ENCODE assay signal across 1 cellular context in genomic region chr5:180080670-180081280, GRCh38.
TF ChIP-seq lines count a peak whose summit lies in the region.

No MANE protein-coding gene starts in this region.

TF ChIP-seq in GM23338, 12 proteins besides CTCF, POLR2A, EP300 and RAD21 (continued from another document):
- TF ChIP-seq, protein P1, sequence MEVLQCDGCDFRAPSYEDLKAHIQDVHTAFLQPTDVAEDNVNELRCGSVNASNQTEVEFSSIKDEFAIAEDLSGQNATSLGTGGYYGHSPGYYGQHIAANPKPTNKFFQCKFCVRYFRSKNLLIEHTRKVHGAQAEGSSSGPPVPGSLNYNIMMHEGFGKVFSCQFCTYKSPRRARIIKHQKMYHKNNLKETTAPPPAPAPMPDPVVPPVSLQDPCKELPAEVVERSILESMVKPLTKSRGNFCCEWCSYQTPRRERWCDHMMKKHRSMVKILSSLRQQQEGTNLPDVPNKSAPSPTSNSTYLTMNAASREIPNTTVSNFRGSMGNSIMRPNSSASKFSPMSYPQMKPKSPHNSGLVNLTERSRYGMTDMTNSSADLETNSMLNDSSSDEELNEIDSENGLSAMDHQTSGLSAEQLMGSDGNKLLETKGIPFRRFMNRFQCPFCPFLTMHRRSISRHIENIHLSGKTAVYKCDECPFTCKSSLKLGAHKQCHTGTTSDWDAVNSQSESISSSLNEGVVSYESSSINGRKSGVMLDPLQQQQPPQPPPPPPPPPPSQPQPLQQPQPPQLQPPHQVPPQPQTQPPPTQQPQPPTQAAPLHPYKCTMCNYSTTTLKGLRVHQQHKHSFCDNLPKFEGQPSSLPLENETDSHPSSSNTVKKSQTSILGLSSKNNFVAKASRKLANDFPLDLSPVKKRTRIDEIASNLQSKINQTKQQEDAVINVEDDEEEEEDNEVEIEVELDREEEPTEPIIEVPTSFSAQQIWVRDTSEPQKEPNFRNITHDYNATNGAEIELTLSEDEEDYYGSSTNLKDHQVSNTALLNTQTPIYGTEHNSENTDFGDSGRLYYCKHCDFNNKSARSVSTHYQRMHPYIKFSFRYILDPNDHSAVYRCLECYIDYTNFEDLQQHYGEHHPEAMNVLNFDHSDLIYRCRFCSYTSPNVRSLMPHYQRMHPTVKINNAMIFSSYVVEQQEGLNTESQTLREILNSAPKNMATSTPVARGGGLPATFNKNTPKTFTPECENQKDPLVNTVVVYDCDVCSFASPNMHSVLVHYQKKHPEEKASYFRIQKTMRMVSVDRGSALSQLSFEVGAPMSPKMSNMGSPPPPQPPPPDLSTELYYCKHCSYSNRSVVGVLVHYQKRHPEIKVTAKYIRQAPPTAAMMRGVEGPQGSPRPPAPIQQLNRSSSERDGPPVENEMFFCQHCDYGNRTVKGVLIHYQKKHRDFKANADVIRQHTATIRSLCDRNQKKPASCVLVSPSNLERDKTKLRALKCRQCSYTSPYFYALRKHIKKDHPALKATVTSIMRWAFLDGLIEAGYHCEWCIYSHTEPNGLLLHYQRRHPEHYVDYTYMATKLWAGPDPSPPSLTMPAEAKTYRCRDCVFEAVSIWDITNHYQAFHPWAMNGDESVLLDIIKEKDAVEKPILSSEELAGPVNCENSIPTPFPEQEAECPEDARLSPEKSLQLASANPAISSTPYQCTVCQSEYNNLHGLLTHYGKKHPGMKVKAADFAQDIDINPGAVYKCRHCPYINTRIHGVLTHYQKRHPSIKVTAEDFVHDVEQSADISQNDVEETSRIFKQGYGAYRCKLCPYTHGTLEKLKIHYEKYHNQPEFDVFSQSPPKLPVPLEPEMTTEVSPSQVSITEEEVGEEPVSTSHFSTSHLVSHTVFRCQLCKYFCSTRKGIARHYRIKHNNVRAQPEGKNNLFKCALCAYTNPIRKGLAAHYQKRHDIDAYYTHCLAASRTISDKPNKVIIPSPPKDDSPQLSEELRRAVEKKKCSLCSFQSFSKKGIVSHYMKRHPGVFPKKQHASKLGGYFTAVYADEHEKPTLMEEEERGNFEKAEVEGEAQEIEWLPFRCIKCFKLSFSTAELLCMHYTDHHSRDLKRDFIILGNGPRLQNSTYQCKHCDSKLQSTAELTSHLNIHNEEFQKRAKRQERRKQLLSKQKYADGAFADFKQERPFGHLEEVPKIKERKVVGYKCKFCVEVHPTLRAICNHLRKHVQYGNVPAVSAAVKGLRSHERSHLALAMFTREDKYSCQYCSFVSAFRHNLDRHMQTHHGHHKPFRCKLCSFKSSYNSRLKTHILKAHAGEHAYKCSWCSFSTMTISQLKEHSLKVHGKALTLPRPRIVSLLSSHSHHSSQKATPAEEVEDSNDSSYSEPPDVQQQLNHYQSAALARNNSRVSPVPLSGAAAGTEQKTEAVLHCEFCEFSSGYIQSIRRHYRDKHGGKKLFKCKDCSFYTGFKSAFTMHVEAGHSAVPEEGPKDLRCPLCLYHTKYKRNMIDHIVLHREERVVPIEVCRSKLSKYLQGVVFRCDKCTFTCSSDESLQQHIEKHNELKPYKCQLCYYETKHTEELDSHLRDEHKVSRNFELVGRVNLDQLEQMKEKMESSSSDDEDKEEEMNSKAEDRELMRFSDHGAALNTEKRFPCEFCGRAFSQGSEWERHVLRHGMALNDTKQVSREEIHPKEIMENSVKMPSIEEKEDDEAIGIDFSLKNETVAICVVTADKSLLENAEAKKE (CRISPR knock-in tag; IDR thresholded peaks at IDR 0.05), result no peak
- TF ChIP-seq ETS1 (IDR thresholded peaks at IDR 0.05), result no peak
- no peak for TF ChIP-seq JUNB (IDR thresholded peaks at IDR 0.05; ENCODE audit: unreplicated experiment)
- TF ChIP-seq ZNF114 (CRISPR knock-in tag; IDR thresholded peaks at IDR 0.05), result no peak
- TF ChIP-seq EZH2 (IDR thresholded peaks at IDR 0.05; ENCODE audit: low read depth, unreplicated experiment), result no peak
TF ChIP-seq in GM23338: peak in this region for 0.
